8 cellular contexts compared by ENCODE assay signal in the genomic region with DNA sequence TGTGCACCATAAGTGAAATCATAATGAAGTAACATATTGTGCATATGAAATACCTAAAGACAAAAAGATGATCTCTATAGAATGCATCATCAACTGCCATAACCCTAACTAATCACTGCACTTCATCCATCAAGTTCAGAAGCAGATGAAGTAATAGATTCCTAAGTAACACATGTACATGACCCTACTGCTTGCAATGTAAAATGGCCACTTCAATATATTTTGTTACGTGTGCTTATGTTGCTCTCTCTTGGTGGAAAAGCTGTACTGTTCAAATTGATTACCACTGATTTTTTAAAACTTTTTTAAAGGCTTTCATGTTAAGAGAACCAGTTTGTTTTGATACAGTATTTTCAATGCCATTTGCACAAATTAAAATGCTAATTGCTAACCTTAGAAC.
A peak's percentile ranks its signal among the peaks of the same experiment; 100 is the strongest.
DNase-seq lines count a peak whose midpoint lies in the region; ATAC-seq, FAIRE-seq and TF ChIP-seq lines count a peak whose summit lies in the region.

No MANE protein-coding gene starts in this region.

- no peaks in the 10 kb centered on the region for H3K9me3 Mint-ChIP-seq in activated T-cell treated with anti-CD3 and anti-CD28 coated beads, Interleukin-2, amount 50 U/mL, for 72 hours

- no peak for ATAC-seq in activated T-cell treated with anti-CD3 and anti-CD28 coated beads, Interleukin-2, amount 50 U/mL, for 72 hours (replicated peaks in 1 of 2)

- H3K4me3 ChIP-seq in retinal pigment epithelial cell (ENCODE audit: low read length) = no peak overlapping the region

- TF ChIP-seq CTCF in retinal pigment epithelial cell (conservative IDR thresholded peaks at IDR 0.05; ENCODE audit: low read depth, low read length) = peak; percentile 41

- H3K27me3 Mint-ChIP-seq in activated T-cell treated with anti-CD3 and anti-CD28 coated beads, Interleukin-2, amount 50 U/mL, for 72 hours (ENCODE audit: low read depth) = no peaks in the 10 kb centered on the region

- H3K4me1 Mint-ChIP-seq in activated T-cell treated with anti-CD3 and anti-CD28 coated beads, Interleukin-2, amount 50 U/mL, for 72 hours (ENCODE audit: low read depth) = peaks cover 22% of the 10 kb centered on the region

- DNase-seq in DMS79 treated with DMSO at 0.1 percent for 48 hours (lab: John Stamatoyannopoulos, UW) (peak; percentile 28), DMS79 (lab: John Stamatoyannopoulos, UW) (no peak), NCI-H446 (lab: John Stamatoyannopoulos, UW) (peak; percentile 12 to 56), retinal pigment epithelial cell (ENCODE audit: low read depth) (peak; percentile 25), AML-193 (lab: John Stamatoyannopoulos, UW) (no peak)
- no peak for DNase-seq in effector CD8-positive, alpha-beta T cell (lab: John Stamatoyannopoulos, UW)
- DNase-seq in activated T-cell treated with anti-CD3 and anti-CD28 coated beads, Interleukin-2, amount 50 U/mL, for 72 hours = no peak

- no peaks in the 10 kb centered on the region for H3K36me3 Mint-ChIP-seq in activated T-cell treated with anti-CD3 and anti-CD28 coated beads, Interleukin-2, amount 50 U/mL, for 72 hours (ENCODE audit: insufficient read depth in 2 of 2)

- no peak overlapping the region for H3K27ac Mint-ChIP-seq in activated T-cell treated with anti-CD3 and anti-CD28 coated beads, Interleukin-2, amount 50 U/mL, for 72 hours

- FAIRE-seq in endometrium (lab: Jason Lieb, UNC) = peak; percentile 37

- H3K4me3 Mint-ChIP-seq in activated T-cell treated with anti-CD3 and anti-CD28 coated beads, Interleukin-2, amount 50 U/mL, for 72 hours = no peak overlapping the region

Comparison
In these comparisons a context has a peak if more than half of its experiments do, and no peak if none do; other contexts are left out.
1. DNase-seq: peak in DMS79 treated with DMSO at 0.1 percent for 48 hours (single experiment), NCI-H446 (2 of 2) and retinal pigment epithelial cell (single experiment); none in DMS79 (single experiment), effector CD8-positive, alpha-beta T cell (single experiment), activated T-cell treated with anti-CD3 and anti-CD28 coated beads, Interleukin-2, amount 50 U/mL, for 72 hours (0 of 2) and AML-193 (0 of 2).